11 cellular contexts compared by ENCODE assay signal in the genomic region with DNA sequence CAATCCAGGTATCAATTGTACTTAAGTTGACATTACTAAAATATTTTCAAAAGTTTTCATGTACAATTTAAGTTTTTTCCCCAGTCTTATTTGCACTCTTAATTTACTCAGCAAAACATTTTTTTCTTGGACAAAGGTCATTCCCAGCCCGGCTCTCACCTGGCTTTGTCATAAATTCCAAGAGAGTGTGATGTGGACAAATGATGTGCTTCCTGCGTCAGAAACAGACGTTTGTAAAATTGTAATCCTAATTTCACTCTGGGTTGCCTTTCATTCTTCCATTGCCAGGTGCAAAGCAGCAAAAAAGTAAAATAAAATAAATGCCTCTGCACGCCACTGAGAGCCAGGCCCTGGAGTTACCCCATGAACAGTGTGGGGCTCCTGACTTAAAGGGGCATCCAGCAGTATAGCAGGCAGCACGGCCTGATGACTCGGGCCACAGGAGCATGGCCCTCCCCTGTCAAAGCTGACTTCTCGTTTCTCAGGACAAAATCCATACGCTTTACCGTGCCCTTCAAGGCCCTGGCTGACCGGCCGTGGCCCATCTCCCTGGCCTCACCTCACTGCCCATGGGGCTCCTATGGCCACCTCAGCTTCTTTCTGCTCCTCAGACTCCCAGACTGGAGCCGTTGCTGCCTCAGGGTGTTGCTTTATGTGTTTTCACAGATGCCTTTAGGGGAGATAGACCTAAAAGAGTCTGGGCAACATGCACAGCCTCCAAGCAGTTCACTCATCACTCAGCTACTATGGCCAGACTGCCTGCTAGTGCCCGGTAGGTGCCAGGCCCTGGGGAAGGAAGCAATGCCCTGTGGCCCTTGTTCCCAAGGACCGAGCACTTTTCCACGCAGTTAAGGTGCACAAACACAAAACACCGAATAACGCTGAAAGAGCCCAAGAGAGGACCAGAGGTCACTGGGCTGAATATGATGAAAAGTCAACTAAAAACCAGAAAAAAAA. TPM values are rescaled to one million over a fixed set of nuclear protein-coding genes. Genes with fewer than 3 reads are reported as not detected.
DNase-seq lines count a peak whose midpoint lies in the region; ATAC-seq, FAIRE-seq and TF ChIP-seq lines count a peak whose summit lies in the region.
"Had no signal": no experiment of that assay in that cellular context is flagged by ENCODE, and none has a peak within 500 bp of the region (broad histone marks: within the 10 kb centered on the region; RNA-seq: fewer than 3 reads in every experiment).

No MANE protein-coding gene starts in this region.

- H3K27ac ChIP-seq in PC-3 (ENCODE audit: low read length) (peak overlapping the region; percentile 32), kidney (ENCODE audit: low read depth in 2 of 2, low read length in 2 of 2) (no peak overlapping the region), stomach smooth muscle (ENCODE audit: low read length) (peak overlapping the region; percentile 67), SK-N-SH (ENCODE audit: low read depth in 2 of 2, low read length in 1 of 2) (no peak overlapping the region)

- TF ChIP-seq EP300 in SK-N-SH (IDR thresholded peaks at IDR 0.05; ENCODE audit: borderline replicate concordance in 1 of 2, low read depth in 1 of 2, low read length in 1 of 2), result no peak

- H3F3A ChIP-seq in PC-3 (ENCODE audit: low read length, unreplicated experiment) (no peaks in the 10 kb centered on the region), SK-N-SH (replicated peaks; ENCODE audit: insufficient read depth) (no peaks in the 10 kb centered on the region)

- H3K9me3 ChIP-seq in PC-3 (ENCODE audit: low read length) (no peaks in the 10 kb centered on the region), kidney (ENCODE audit: control insufficient read depth in 1 of 2, low read length in 2 of 2) (no peaks in the 10 kb centered on the region), stomach smooth muscle (ENCODE audit: control insufficient read depth in 2 of 2, low read length in 2 of 2) (no peaks in the 10 kb centered on the region), SK-N-SH (no peaks in the 10 kb centered on the region)
- H3K9me3 ChIP-seq: gastrocnemius medialis had no signal

- H3K27ac Mint-ChIP-seq in activated naive CD4-positive, alpha-beta T cell treated with anti-CD3 and anti-CD28 coated beads, Interleukin-2, amount 10 ng/mL, durations not matched to agents 7 days and 5 days, result peak overlapping the region; percentile 96

- CTCF ChIA-PET in activated naive CD4-positive, alpha-beta T cell treated with anti-CD3 and anti-CD28 coated beads, Interleukin-2, amount 10 ng/mL, durations not matched to agents 7 days and 5 days (lab: Charles Lee), result interaction anchor here (0.6 to 7.7 kb wide), 5 partner anchors 23 to 82 kb away, joined by 3 to 68 read pairs (median 5); no protein-coding TSS in a partner anchor
- CTCF ChIA-PET in PC-3 (lab: Charles Lee) (interaction anchor here (0.8 to 1.3 kb wide), 2 partner anchors 19 to 83 kb away, joined by 3 to 5 read pairs; no protein-coding TSS in a partner anchor), SK-N-SH (lab: Yijun Ruan, JAX) (interaction anchor here (0.6 kb wide), 1 partner anchor 123 kb away, joined by 3 read pairs; no protein-coding TSS in a partner anchor)

- H3K36me3 Mint-ChIP-seq in activated naive CD4-positive, alpha-beta T cell treated with anti-CD3 and anti-CD28 coated beads, Interleukin-2, amount 10 ng/mL, durations not matched to agents 7 days and 5 days, result peaks cover 53% of the 10 kb centered on the region

- H3K4me1 ChIP-seq in PC-3 (ENCODE audit: insufficient read depth, low read length) (peaks cover 46% of the 10 kb centered on the region), kidney (ENCODE audit: control insufficient read depth in 1 of 2, insufficient read depth in 1 of 2, low read depth in 1 of 2, low read length in 2 of 2) (no peaks in the 10 kb centered on the region), stomach smooth muscle (ENCODE audit: control insufficient read depth, insufficient read depth, low read length) (peaks cover 29% of the 10 kb centered on the region), SK-N-SH (ENCODE audit: control insufficient read depth in 1 of 2, insufficient read depth in 2 of 2, low read depth in 1 of 2, low read length in 1 of 2) (peaks cover 0 to 11% of the 10 kb centered on the region in 2 experiments; a peak in 1 of 4 replicates)

- peak overlapping the region; percentile 3; the same call in 1 of the 2 replicates for H3K9ac ChIP-seq in PC-3 (ENCODE audit: low read length)
- H3K9ac ChIP-seq in kidney (ENCODE audit: low read length in 2 of 2), result no peak overlapping the region
- H3K9ac ChIP-seq in stomach smooth muscle (ENCODE audit: low read length in 2 of 2), result peak overlapping the region in 1 of 2 donors; percentile 48
- H3K9ac ChIP-seq in SK-N-SH, result no peak overlapping the region

- H3K27me3 Mint-ChIP-seq in activated naive CD4-positive, alpha-beta T cell treated with anti-CD3 and anti-CD28 coated beads, Interleukin-2, amount 10 ng/mL, durations not matched to agents 7 days and 5 days, result no peaks in the 10 kb centered on the region

- H3K4me3 Mint-ChIP-seq in activated naive CD4-positive, alpha-beta T cell treated with anti-CD3 and anti-CD28 coated beads, Interleukin-2, amount 10 ng/mL, durations not matched to agents 7 days and 5 days, result peak overlapping the region; percentile 97

- BruUV-seq in PC-3 (replicated peaks; lab: Mats Ljungman, UMichigan), result no TSS peak

- H3K9me3 Mint-ChIP-seq in activated naive CD4-positive, alpha-beta T cell treated with anti-CD3 and anti-CD28 coated beads, Interleukin-2, amount 10 ng/mL, durations not matched to agents 7 days and 5 days, result peaks cover 5% of the 10 kb centered on the region

- H2AFZ ChIP-seq in PC-3 (ENCODE audit: low read length), result 0 out of 2 replicates have a peak overlapping the region, but pooled peaks have one; percentile 38
- H2AFZ ChIP-seq in SK-N-SH (ENCODE audit: low read depth), result no peak overlapping the region

- FAIRE-seq in kidney (lab: Jason Lieb, UNC), result no peak

- no peak for DNase-seq in activated naive CD4-positive, alpha-beta T cell treated with anti-CD3 and anti-CD28 coated beads, Interleukin-2, amount 10 ng/mL, durations not matched to agents 7 days and 5 days
- no peak for DNase-seq in activated naive CD4-positive, alpha-beta T cell (lab: John Stamatoyannopoulos, UW)
- DNase-seq in PC-3 (peak; percentile 25), kidney (peak; percentile 64), mucosa of gallbladder (ENCODE audit: low spot score) (no peak), cerebellum (ENCODE audit: low spot score) (no peak), SK-N-SH (no peak)
- DNase-seq: AML-193, NCI-H146 had no signal

- ATAC-seq in PC-3, result no peak
- ATAC-seq: gastrocnemius medialis had no signal

- no peaks in the 10 kb centered on the region for H3K9me2 ChIP-seq in PC-3 (replicated peaks; ENCODE audit: low read length)
- no peaks in the 10 kb centered on the region for H3K9me2 ChIP-seq in SK-N-SH

- peaks cover 76% of the 10 kb centered on the region for H3K4me1 Mint-ChIP-seq in activated naive CD4-positive, alpha-beta T cell treated with anti-CD3 and anti-CD28 coated beads, Interleukin-2, amount 10 ng/mL, durations not matched to agents 7 days and 5 days

- H3K36me3 ChIP-seq in PC-3 (ENCODE audit: low read depth, low read length), result no peaks in the 10 kb centered on the region
- H3K36me3 ChIP-seq in kidney (ENCODE audit: control insufficient read depth in 1 of 2, insufficient read depth in 2 of 2, low read length in 2 of 2), result no peaks in the 10 kb centered on the region
- no peaks in the 10 kb centered on the region for H3K36me3 ChIP-seq in stomach smooth muscle (ENCODE audit: control insufficient read depth in 2 of 2, insufficient read depth in 2 of 2, low read length in 2 of 2)
- no peaks in the 10 kb centered on the region for H3K36me3 ChIP-seq in SK-N-SH (replicated peaks in 1 of 2; ENCODE audit: control insufficient read depth in 1 of 2, insufficient read depth in 2 of 2, low read length in 1 of 2)
- H3K36me3 ChIP-seq: gastrocnemius medialis had no signal

- WGBS in SK-N-SH (ENCODE audit: low lambda C conversion rate), result 83% methylated on average over 13 of the region's 17 CpGs

- no peaks in the 10 kb centered on the region for H4K20me1 ChIP-seq in PC-3 (ENCODE audit: low read length)
- no peaks in the 10 kb centered on the region for H4K20me1 ChIP-seq in SK-N-SH (ENCODE audit: insufficient read depth)

- H3K4me2 ChIP-seq in PC-3 (ENCODE audit: low read length), result peak overlapping the region; percentile 26; the same call in 1 of the 2 replicates
- no peak overlapping the region for H3K4me2 ChIP-seq in SK-N-SH

- POLR2A ChIA-PET in PC-3 (lab: Charles Lee; ENCODE audit: unreplicated experiment) (no interaction called here), SK-N-SH (lab: Yijun Ruan, JAX) (interaction anchor here (0.6 kb wide), 1 partner anchor 300 kb away, joined by 3 read pairs; no protein-coding TSS in a partner anchor)

- intact Hi-C loops in PC-3 (cut with micrococcal nuclease), result no loop called here
- intact Hi-C loops in kidney (cut with DNase I), result no loop called here

- H3K4me3 ChIP-seq in PC-3 (ENCODE audit: low read length) (no peak overlapping the region), kidney (ENCODE audit: low read length in 2 of 2) (no peak overlapping the region), stomach smooth muscle (ENCODE audit: low read length in 2 of 2) (peak overlapping the region; percentile 23 to 83), SK-N-SH (ENCODE audit: low read depth in 2 of 2, low read length in 1 of 2) (no peak overlapping the region)

- TF ChIP-seq RAD21 in SK-N-SH (IDR thresholded peaks at IDR 0.05; ENCODE audit: low read length), result no peak

- H3K27me3 ChIP-seq in PC-3 (ENCODE audit: low read length), result no peaks in the 10 kb centered on the region
- no peaks in the 10 kb centered on the region for H3K27me3 ChIP-seq in stomach smooth muscle (ENCODE audit: control insufficient read depth in 1 of 2, insufficient read depth in 2 of 2, low read length in 2 of 2)
- H3K27me3 ChIP-seq in SK-N-SH (ENCODE audit: insufficient read depth), result no peaks in the 10 kb centered on the region
- H3K27me3 ChIP-seq: gastrocnemius medialis had no signal

- H3K79me2 ChIP-seq in PC-3 (ENCODE audit: low read length) (no peaks in the 10 kb centered on the region), SK-N-SH (ENCODE audit: insufficient read depth) (no peaks in the 10 kb centered on the region)

- TF ChIP-seq CTCF in PC-3 (conservative IDR thresholded peaks at IDR 0.05; ENCODE audit: low read depth, low read length) (no peak), kidney (IDR thresholded peaks at IDR 0.05; ENCODE audit: borderline replicate concordance, extremely low read depth, insufficient read depth) (no peak), SK-N-SH (IDR thresholded peaks at IDR 0.05) (no peak)

RNA-seq across cellular contexts. Expression of a gene that starts 7.6 kb away (rescaled TPM):
- total RNA-seq in PC-3 (2014; rRNA removed) (67.5 and 83.6 TPM in 2 replicates), kidney (28.1 TPM), mucosa of gallbladder (21.6 TPM), cerebellum (16.6 TPM)
- polyA plus RNA-seq in kidney (ENCODE audit: insufficient read depth, low read depth, low replicate concordance) (8.0 TPM), SK-N-SH (2012; rRNA removed) (24.8 and 36.0 TPM in 2 replicates)
- polyA plus RNA-seq in SK-N-SH (2012; cell fraction: cytosol; rRNA removed), result 23.5 and 31.6 TPM in 2 replicates
- polyA plus RNA-seq in SK-N-SH (2012; cell fraction: nucleus; rRNA removed), result 19.2 and 20.2 TPM in 2 replicates

RNA-seq across cellular contexts. Expression of a gene that starts 21.9 kb away (rescaled TPM):
- total RNA-seq in PC-3 (2014; rRNA removed), result 49.1 and 57.9 TPM in 2 replicates
- 64.5 TPM for total RNA-seq in kidney
- polyA plus RNA-seq in kidney (ENCODE audit: insufficient read depth, low read depth, low replicate concordance), result 58.5 TPM
- 48.1 TPM for total RNA-seq in mucosa of gallbladder
- 24.0 TPM for total RNA-seq in cerebellum
- 37.2 and 40.8 TPM in 2 replicates for polyA plus RNA-seq in SK-N-SH (2012; rRNA removed)
- 50.9 and 54.5 TPM in 2 replicates for polyA plus RNA-seq in SK-N-SH (2012; cell fraction: cytosol; rRNA removed)
- 8.4 and 13.9 TPM in 2 replicates for polyA plus RNA-seq in SK-N-SH (2012; cell fraction: nucleus; rRNA removed)

Comparison
In these comparisons a context has a peak if more than half of its experiments do, and no peak if none do; other contexts are left out.
1. DNase-seq: peak in PC-3 (single experiment) and kidney (single experiment); none in activated naive CD4-positive, alpha-beta T cell treated with anti-CD3 and anti-CD28 coated beads, Interleukin-2, amount 10 ng/mL, durations not matched to agents 7 days and 5 days (single experiment), activated naive CD4-positive, alpha-beta T cell (0 of 4), mucosa of gallbladder (single experiment), cerebellum (single experiment) and SK-N-SH (single experiment).
2. H3K27ac ChIP-seq: peak in PC-3 (single experiment) and stomach smooth muscle (single experiment); none in kidney (0 of 2) and SK-N-SH (0 of 2).
3. H3K4me3 ChIP-seq: peak in stomach smooth muscle (2 of 2); none in PC-3 (single experiment), kidney (0 of 2) and SK-N-SH (0 of 2).